In the genomic region with DNA sequence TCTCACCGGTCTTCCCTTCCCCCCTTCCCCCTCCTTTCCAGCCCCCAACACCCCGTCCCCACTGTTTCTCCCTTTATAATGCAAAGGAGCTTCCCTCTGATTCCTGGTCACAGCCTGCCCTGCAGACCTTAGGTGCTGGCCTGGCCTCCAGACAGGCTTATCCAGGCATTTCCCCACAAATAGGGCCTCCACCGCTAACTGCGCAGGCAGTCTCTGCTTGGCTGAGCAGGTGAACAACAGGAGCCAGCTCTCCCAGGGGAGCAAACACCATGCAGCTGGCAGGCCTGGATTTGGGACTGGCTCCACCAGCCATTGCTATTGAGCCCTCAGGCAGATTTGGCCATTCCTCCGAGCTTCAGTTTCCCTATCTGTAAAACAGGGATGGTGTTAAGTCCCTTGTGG, we compare ENCODE assay signal across 16 cellular contexts. TPM values are rescaled to one million over a fixed set of nuclear protein-coding genes. Genes with fewer than 3 reads are reported as not detected.
A peak's percentile ranks its signal among the peaks of the same experiment; 100 is the strongest.
DNase-seq lines count a peak whose midpoint lies in the region; ATAC-seq, FAIRE-seq and TF ChIP-seq lines count a peak whose summit lies in the region.
"Had no signal": no experiment of that assay in that cellular context is flagged by ENCODE, and none has a peak within 500 bp of the region (broad histone marks: within the 10 kb centered on the region; RNA-seq: fewer than 3 reads in every experiment).

No MANE protein-coding gene starts in this region.

- no peaks in the 10 kb centered on the region for H3K79me1 ChIP-seq in H1 (ENCODE audit: low read depth, low read length)

- no peak overlapping the region for H3K14ac ChIP-seq in H1 (ENCODE audit: insufficient read length)

- peak overlapping the region; percentile 97 for H2BK20ac ChIP-seq in H1 (ENCODE audit: low read length)

- H2AFZ ChIP-seq in H1 (ENCODE audit: low read length): no peak overlapping the region

- H3K4me1 Mint-ChIP-seq in activated T-helper 17 cell treated with anti-CD3 and anti-CD28 coated beads, Interleukin-2, amount 50 U/mL, for 72 hours: no peaks in the 10 kb centered on the region

- no peaks in the 10 kb centered on the region for H3K36me3 ChIP-seq in H1 (ENCODE audit: control insufficient read depth in 2 of 4, insufficient read depth in 4 of 4, low read length in 3 of 4)

- H3K4me3 ChIP-seq in H1 (ENCODE audit: extremely low read depth in 1 of 4, insufficient read depth in 2 of 4, low read depth in 3 of 4, low read length in 4 of 4): peak overlapping the region in 1 of 4 experiments; percentile 17; a peak in 1 of 8 replicates

- peak overlapping the region; percentile 95 for H3K18ac ChIP-seq in H1 (ENCODE audit: extremely low read depth, low read length)

- H3K23me2 ChIP-seq in H1 (ENCODE audit: low read depth, low read length): 0 out of 2 replicates have a peak, but pooled peaks cover 2% of the 10 kb centered on the region

- no peaks in the 10 kb centered on the region for H3K36me3 Mint-ChIP-seq in activated T-helper 17 cell treated with anti-CD3 and anti-CD28 coated beads, Interleukin-2, amount 50 U/mL, for 72 hours (ENCODE audit: low read depth)

- peak overlapping the region; percentile 96 for H2BK15ac ChIP-seq in H1 (ENCODE audit: low read length)

- peak overlapping the region; percentile 86 for H2AK5ac ChIP-seq in H1 (ENCODE audit: low read depth, low read length)

- peak overlapping the region; percentile 99 for H4K91ac ChIP-seq in H1 (replicated peaks; ENCODE audit: insufficient read length, low read length)

- H3K27me3 ChIP-seq in H1 (replicated peaks in 1 of 4; ENCODE audit: control insufficient read depth in 3 of 4, extremely low read depth in 1 of 4, insufficient read depth in 3 of 4, low read length in 3 of 4): no peaks in the 10 kb centered on the region

- no peaks in the 10 kb centered on the region for H3K9me3 ChIP-seq in H1 (ENCODE audit: insufficient read depth in 2 of 2, low read depth in 1 of 2, low read length in 1 of 2)

- H3K56ac ChIP-seq in H1 (replicated peaks; ENCODE audit: insufficient read length, low read depth, low read length): peak overlapping the region; percentile 60

- peak overlapping the region; percentile 94 for H2BK12ac ChIP-seq in H1 (ENCODE audit: low read depth, low read length)

- H3K27me3 Mint-ChIP-seq in activated T-helper 17 cell treated with anti-CD3 and anti-CD28 coated beads, Interleukin-2, amount 50 U/mL, for 72 hours: peaks cover 23% of the 10 kb centered on the region

- ATAC-seq in GM18517 (IDR thresholded peaks at IDR 0.05; ENCODE audit: unreplicated experiment) (no peak), GM18505 (IDR thresholded peaks at IDR 0.05; ENCODE audit: unreplicated experiment) (no peak)
- ATAC-seq in activated T-helper 17 cell treated with anti-CD3 and anti-CD28 coated beads, Interleukin-2, amount 50 U/mL, for 72 hours (replicated peaks): no peak
- ATAC-seq: left lobe of liver had no signal

- H3K9me3 Mint-ChIP-seq in activated T-helper 17 cell treated with anti-CD3 and anti-CD28 coated beads, Interleukin-2, amount 50 U/mL, for 72 hours: no peaks in the 10 kb centered on the region

- no peak overlapping the region for H3K9ac ChIP-seq in H1 (replicated peaks in 1 of 4; ENCODE audit: extremely low read depth in 1 of 4, low read depth in 3 of 4, low read length in 3 of 4)

- peak overlapping the region; percentile 40 for H3K4ac ChIP-seq in H1 (replicated peaks; ENCODE audit: insufficient read length, low read depth, low read length)

- H3K4me1 ChIP-seq in H1 (replicated peaks in 1 of 4; ENCODE audit: control insufficient read depth in 3 of 4, insufficient read depth in 4 of 4, low read length in 3 of 4): peaks cover 23 to 46% (median 31%) of the 10 kb centered on the region in 4 experiments

- peak overlapping the region; percentile 49 to 60 for H3K4me2 ChIP-seq in H1 (ENCODE audit: insufficient read depth in 1 of 2, low read depth in 2 of 2, low read length in 2 of 2)

- TF ChIP-seq CTCF in H1 (IDR thresholded peaks at IDR 0.05; ENCODE audit: control extremely low read depth in 1 of 3, insufficient read depth in 1 of 3, low read depth in 1 of 3, low read length in 3 of 3): no peak

- H2BK120ac ChIP-seq in H1 (replicated peaks; ENCODE audit: low read depth, low read length): peak overlapping the region; percentile 60

- TF ChIP-seq POLR2A in H1 (IDR thresholded peaks at IDR 0.05; ENCODE audit: control extremely low read depth in 1 of 2, low read depth in 2 of 2, low read length in 2 of 2): peak in 1 of 2 experiments; percentile 79; a peak in 2 of 3 replicates
- TF ChIP-seq POLR2A in GM18505 (IDR thresholded peaks at IDR 0.05; ENCODE audit: borderline replicate concordance, extremely low read depth, insufficient read depth, insufficient read length): no peak

- no peak overlapping the region for H3K23ac ChIP-seq in H1 (ENCODE audit: insufficient read length)

- DNase-seq in DMS79 treated with DMSO at 0.1 percent for 48 hours (lab: John Stamatoyannopoulos, UW) (peak; percentile 12), NCI-H1092 treated with DMSO at 0.1 percent for 48 hours (lab: John Stamatoyannopoulos, UW) (peak; percentile 47), H1 (ENCODE audit: low read depth in 1 of 2, low spot score in 2 of 2) (no peak), renal cortical epithelial cell (ENCODE audit: low read depth) (peak; percentile 65), T-helper 2 cell (no peak)
- DNase-seq: activated CD4-positive, alpha-beta T cell treated with anti-CD3 and anti-CD28 coated beads for 4 hours; activated effector memory CD4-positive, alpha-beta T cell treated with anti-CD3 and anti-CD28 coated beads, Interleukin-2, amount 50 U/mL, for 16 hours; central memory CD4-positive, alpha-beta T cell; occipital lobe; stimulated activated naive CD4-positive, alpha-beta T cell had no signal

- H3K27ac ChIP-seq in H1 (ENCODE audit: low read depth, low read length): peak overlapping the region; percentile 71; the same call in 1 of the 2 replicates

- POLR2A ChIA-PET in H1 (lab: Charles Lee; ENCODE audit: partially characterized antibody): interaction anchor here (0.9 to 3.0 kb wide), 14 partner anchors 9 to 115 kb away, joined by 3 to 10 read pairs (median 4); a partner anchor contains a TSS

- no peak overlapping the region for H3K4me3 Mint-ChIP-seq in activated T-helper 17 cell treated with anti-CD3 and anti-CD28 coated beads, Interleukin-2, amount 50 U/mL, for 72 hours

- no peak overlapping the region; the same call in 1 of the 2 replicates for H4K8ac ChIP-seq in H1 (ENCODE audit: extremely low read depth, insufficient read depth, low read length)

- no peaks in the 10 kb centered on the region for H3K79me2 ChIP-seq in H1 (ENCODE audit: control insufficient read depth in 1 of 2, insufficient read depth in 2 of 2, low read length in 2 of 2)

- H2BK5ac ChIP-seq in H1 (ENCODE audit: low read depth, low read length): peak overlapping the region; percentile 89

- H4K20me1 ChIP-seq in H1 (replicated peaks in 1 of 2; ENCODE audit: control insufficient read depth in 1 of 2, insufficient read depth in 2 of 2, low read length in 2 of 2): no peaks in the 10 kb centered on the region

- 26% methylated on average over 3 of the region's 5 CpGs; no CpG with 5 or more reads in 1 of the 2 experiments for WGBS in H1 (ENCODE audit: extremely low coverage in 1 of 2, insufficient coverage in 1 of 2, insufficient read length in 1 of 2, insufficient replicate concordance in 2 of 2, low coverage in 1 of 2, low lambda C conversion rate in 2 of 2, missing lambda C conversion rate in 1 of 2), 2 experiments

- H4K5ac ChIP-seq in H1 (ENCODE audit: insufficient read length, low read depth, low read length): peak overlapping the region; percentile 85

- CTCF ChIA-PET in H1 (lab: Charles Lee; ENCODE audit: partially characterized antibody): interaction anchor here (0.6 to 12.6 kb wide), 16 partner anchors 7 to 754 kb away, joined by 3 to 338 read pairs (median 3); no protein-coding TSS in a partner anchor

- H3K27ac Mint-ChIP-seq in activated T-helper 17 cell treated with anti-CD3 and anti-CD28 coated beads, Interleukin-2, amount 50 U/mL, for 72 hours: no peak overlapping the region

- peak in 1 of 2 experiments; percentile 68; a peak in 1 of 3 replicates for TF ChIP-seq EP300 in H1 (IDR thresholded peaks at IDR 0.05; ENCODE audit: borderline replicate concordance in 1 of 2, low read depth in 2 of 2, low read length in 2 of 2)

- FAIRE-seq in H1 (lab: Jason Lieb, UNC): peak; percentile 28

- 0 out of 4 replicates have a peak, but pooled peaks of 1 of the 2 experiments have one; percentile 13 for TF ChIP-seq RAD21 in H1 (IDR thresholded peaks at IDR 0.05 in 1 of 2, conservative IDR thresholded peaks at IDR 0.05 in 1 of 2; ENCODE audit: low read depth in 2 of 2, low read length in 2 of 2)

TF ChIP-seq in H1, 55 proteins besides CTCF, POLR2A, EP300 and RAD21 (continues in another document):
- TF ChIP-seq KDM4A (IDR thresholded peaks at IDR 0.05; ENCODE audit: low read depth, low read length, severe bottlenecking) (no peak), RFX5 (IDR thresholded peaks at IDR 0.05; ENCODE audit: borderline replicate concordance, low read depth, low read length) (no peak), SUZ12 (IDR thresholded peaks at IDR 0.05; ENCODE audit: low read length) (no peak)

RNA-seq across cellular contexts. Expression of a gene that starts 46.0 kb away (rescaled TPM):
- total RNA-seq in H1 (2021; fragmentation: NEBNext Ultra II Directional; extraction: Animal tissue kit (Norgen Biotek cat#: 25700)): 0.28 and 0.31 TPM in 2 replicates
- polyA plus RNA-seq in H1 (2011; rRNA removed): 0.91 and 0.98 TPM in 2 replicates
- 0.66 TPM for polyA plus RNA-seq in H1 (2011; cell fraction: cytosol; rRNA removed)
- 0.74 TPM for polyA plus RNA-seq in H1 (2011; cell fraction: nucleus; rRNA removed)
- polyA plus RNA-seq in H1 (2012, experiment 1 of 2): 0.20 to 0.56 TPM (median 0.46 TPM) in 3 of 4 replicates, not detected in the other
- 0.42 TPM for polyA plus RNA-seq in H1 (2012, experiment 2 of 2)
- polyA plus RNA-seq in H1 (2013, experiment 1 of 2): 0.08 TPM
- 0.07 TPM for polyA plus RNA-seq in H1 (2013, experiment 2 of 2)
- 0.54 TPM in 1 of 2 replicates, not detected in the other for polyA minus RNA-seq in H1 (2011; rRNA and poly(A)+ RNA removed)
- polyA minus RNA-seq in H1 (2011; cell fraction: cytosol; rRNA and poly(A)+ RNA removed): not detected
- polyA minus RNA-seq in H1 (2011; cell fraction: nucleus; rRNA and poly(A)+ RNA removed): 0.70 TPM
- 0.15 TPM in 1 of 2 replicates, not detected in the other for total RNA-seq in renal cortical epithelial cell
- not detected for total RNA-seq in activated T-helper 17 cell treated with anti-CD3 and anti-CD28 coated beads, Interleukin-2, amount 50 U/mL, for 72 hours
- total RNA-seq: Daoy, HT-29, left lobe of liver, occipital lobe had no signal

RNA-seq across cellular contexts. Expression of a gene that starts 55.7 kb away (rescaled TPM):
- 48.9 and 49.8 TPM in 2 replicates for total RNA-seq in H1 (2021; fragmentation: NEBNext Ultra II Directional; extraction: Animal tissue kit (Norgen Biotek cat#: 25700))
- polyA plus RNA-seq in H1 (2011; rRNA removed): 55.9 and 64.9 TPM in 2 replicates
- 105 TPM for polyA plus RNA-seq in H1 (2011; cell fraction: cytosol; rRNA removed)
- 55.5 TPM for polyA plus RNA-seq in H1 (2011; cell fraction: nucleus; rRNA removed)
- polyA plus RNA-seq in H1 (2012, experiment 1 of 2): 46.4 to 65.2 TPM (median 63.9 TPM) in 4 replicates
- 60.3 TPM for polyA plus RNA-seq in H1 (2012, experiment 2 of 2)
- polyA plus RNA-seq in H1 (2013, experiment 1 of 2): 25.2 TPM
- 27.1 TPM for polyA plus RNA-seq in H1 (2013, experiment 2 of 2)
- polyA minus RNA-seq in H1 (2011; rRNA and poly(A)+ RNA removed): 44.4 and 61.4 TPM in 2 replicates
- polyA minus RNA-seq in H1 (2011; cell fraction: cytosol; rRNA and poly(A)+ RNA removed): 20.8 TPM
- 15.7 TPM for polyA minus RNA-seq in H1 (2011; cell fraction: nucleus; rRNA and poly(A)+ RNA removed)
- total RNA-seq in renal cortical epithelial cell: 59.6 and 113 TPM in 2 replicates
- total RNA-seq in activated T-helper 17 cell treated with anti-CD3 and anti-CD28 coated beads, Interleukin-2, amount 50 U/mL, for 72 hours: 10 to 100 TPM; 27.6 to 31.1 TPM

Comparison
In these comparisons a context has a peak if more than half of its experiments do, and no peak if none do; other contexts are left out.
1. DNase-seq: peak in DMS79 treated with DMSO at 0.1 percent for 48 hours (single experiment), NCI-H1092 treated with DMSO at 0.1 percent for 48 hours (single experiment) and renal cortical epithelial cell (single experiment); none in H1 (0 of 2) and T-helper 2 cell (0 of 5).